27 cellular contexts compared by ENCODE assay signal in genomic region chr12:57388425-57388824, GRCh38. TPM values are rescaled to one million over a fixed set of nuclear protein-coding genes. Genes with fewer than 3 reads are reported as not detected.
DNase-seq lines count a peak whose midpoint lies in the region; ATAC-seq, FAIRE-seq and TF ChIP-seq lines count a peak whose summit lies in the region.
"Had no signal": no experiment of that assay in that cellular context is flagged by ENCODE, and none has a peak within 500 bp of the region (broad histone marks: within the 10 kb centered on the region; RNA-seq: fewer than 3 reads in every experiment).

No MANE protein-coding gene starts in this region.

- POLR2A ChIA-PET in PC-3 (lab: Charles Lee; ENCODE audit: unreplicated experiment) (no interaction called here), endothelial cell of umbilical vein (lab: Charles Lee) (no interaction called here)

- intact Hi-C loops in mammary epithelial cell (cut with micrococcal nuclease): loop anchor here (2.0 kb wide), 1 partner anchor 42 kb away; the partner anchor contains the start of gene R3HDM2
- intact Hi-C loops in breast epithelium (cut with DNase I; ENCODE audit: low total_unique reads): no loop called here
- intact Hi-C loops in PC-3 (cut with micrococcal nuclease): no loop called here
- intact Hi-C loops in endothelial cell of umbilical vein (cut with micrococcal nuclease): no loop called here

- no peak overlapping the region for H3K27ac ChIP-seq in mammary epithelial cell (ENCODE audit: insufficient read depth, low read depth, low read length)
- H3K27ac ChIP-seq in breast epithelium: no peak overlapping the region
- peak overlapping the region; percentile 79 for H3K27ac ChIP-seq in PC-3 (ENCODE audit: low read length)
- peak overlapping the region; percentile 52 for H3K27ac ChIP-seq in endothelial cell of umbilical vein (ENCODE audit: insufficient read depth, low read depth, low read length)
- H3K27ac ChIP-seq: body of pancreas, parathyroid adenoma had no signal

- in situ Hi-C loops in mammary epithelial cell (cut with MboI; ENCODE audit: low sequenced_read_pairs in 2 of 2): no loop called here

- no peak for TF ChIP-seq POLR2A in breast epithelium (IDR thresholded peaks at IDR 0.05)
- TF ChIP-seq POLR2A in endothelial cell of umbilical vein (IDR thresholded peaks at IDR 0.05; ENCODE audit: low read depth, low read length): no peak

- CTCF ChIA-PET in mammary epithelial cell (lab: Charles Lee; ENCODE audit: low non-redundant PET): no interaction called here
- CTCF ChIA-PET in PC-3 (lab: Charles Lee): interaction anchor here (0.9 to 1.4 kb wide), 2 partner anchors 71 to 79 kb away, joined by 5 to 6 read pairs; no protein-coding TSS in a partner anchor
- CTCF ChIA-PET in endothelial cell of umbilical vein (lab: Charles Lee): interaction anchor here (0.6 to 2.3 kb wide), 8 partner anchors 9 to 146 kb away, joined by 3 to 11 read pairs (median 6); no protein-coding TSS in a partner anchor

- DNase-seq in mammary epithelial cell: no peak
- no peak for DNase-seq in breast epithelium (ENCODE audit: low spot score in 2 of 2)
- no peak for DNase-seq in PC-3
- DNase-seq in endothelial cell of umbilical vein (ENCODE audit: low read depth, low spot score): no peak
- no peak for DNase-seq in NCI-H1417 treated with DMSO at 0.1 percent for 48 hours (lab: John Stamatoyannopoulos, UW)
- no peak for DNase-seq in SW480 (ENCODE audit: low spot score)
- no peak for DNase-seq in activated naive CD4-positive, alpha-beta T cell treated with anti-CD3 and anti-CD28 coated beads, Interleukin-2, amount 50 U/mL, for 16 hours
- DNase-seq: activated CD4-positive, alpha-beta T cell treated with anti-CD3 and anti-CD28 coated beads for 48 hours; activated CD8-positive, alpha-beta memory T cell treated with anti-CD3 and anti-CD28 coated beads for 24 hours; activated gamma-delta T cell treated with Interleukin-2 at 50 U/mL for 16 hours; body of pancreas; H7; head of caudate nucleus; NCI-H1105; NCI-H1930; NCI-H69; RPMI8226; stimulated activated naive B cell treated with anti-CD40 and anti-IgM and Interleukin-4, amounts not matched to agents 10 μg/mL and 1 μg/mL and 100 μg/mL, for 72 hours had no signal

- H3K9me1 ChIP-seq in endothelial cell of umbilical vein (replicated peaks; ENCODE audit: control insufficient read depth, extremely low read depth, insufficient read depth, low read length): no peaks in the 10 kb centered on the region

- H3K4me3 ChIP-seq in mammary epithelial cell (replicated peaks in 1 of 3; ENCODE audit: insufficient read depth in 1 of 3, low read depth in 2 of 3, low read length in 3 of 3) (no peak overlapping the region), breast epithelium (no peak overlapping the region), PC-3 (ENCODE audit: low read length) (no peak overlapping the region), endothelial cell of umbilical vein (replicated peaks in 1 of 3; ENCODE audit: insufficient read depth in 1 of 3, low read depth in 1 of 3, low read length in 3 of 3) (no peak overlapping the region), skeletal muscle satellite cell (ENCODE audit: low read length) (no peak overlapping the region)
- H3K4me3 ChIP-seq: body of pancreas had no signal

- H4K20me1 ChIP-seq in mammary epithelial cell (ENCODE audit: insufficient read depth, low read length) (no peaks in the 10 kb centered on the region), PC-3 (ENCODE audit: low read length) (no peaks in the 10 kb centered on the region), endothelial cell of umbilical vein (replicated peaks; ENCODE audit: control insufficient read depth, extremely low read depth, insufficient read depth, low read length) (no peaks in the 10 kb centered on the region)

- TF ChIP-seq CTCF in mammary epithelial cell (conservative IDR thresholded peaks at IDR 0.05 in 1 of 2, IDR thresholded peaks at IDR 0.05 in 1 of 2; ENCODE audit: extremely low read depth in 1 of 2, insufficient read depth in 1 of 2, low read depth in 1 of 2, low read length in 2 of 2) (no peak), breast epithelium (IDR thresholded peaks at IDR 0.05) (no peak), PC-3 (conservative IDR thresholded peaks at IDR 0.05; ENCODE audit: low read depth, low read length) (no peak), endothelial cell of umbilical vein (IDR thresholded peaks at IDR 0.05; ENCODE audit: extremely low read depth in 1 of 2, insufficient read depth in 1 of 2, low read depth in 1 of 2, low read length in 2 of 2) (no peak)

- peak overlapping the region; percentile 46 for H3K4me2 ChIP-seq in mammary epithelial cell (ENCODE audit: insufficient read depth, low read depth, low read length)
- peak overlapping the region; percentile 65 for H3K4me2 ChIP-seq in PC-3 (ENCODE audit: low read length)
- H3K4me2 ChIP-seq in endothelial cell of umbilical vein (ENCODE audit: insufficient read depth, low read length): peak overlapping the region; percentile 45
- H3K4me2 ChIP-seq in skeletal muscle satellite cell (ENCODE audit: low read length): peak overlapping the region; percentile 55

- no peaks in the 10 kb centered on the region for H3K27me3 ChIP-seq in mammary epithelial cell (ENCODE audit: insufficient read depth, low read length)
- H3K27me3 ChIP-seq in breast epithelium: no peaks in the 10 kb centered on the region
- H3K27me3 ChIP-seq in PC-3 (ENCODE audit: low read length): no peaks in the 10 kb centered on the region
- no peaks in the 10 kb centered on the region for H3K27me3 ChIP-seq in endothelial cell of umbilical vein (ENCODE audit: control insufficient read depth in 2 of 2, insufficient read depth in 2 of 2, low read length in 2 of 2)
- H3K27me3 ChIP-seq in skeletal muscle satellite cell (ENCODE audit: control insufficient read depth, insufficient read depth, low read length): no peaks in the 10 kb centered on the region
- H3K27me3 ChIP-seq: body of pancreas had no signal

- BruUV-seq in mammary epithelial cell (replicated peaks; lab: Mats Ljungman, UMichigan) (no TSS peak), PC-3 (replicated peaks; lab: Mats Ljungman, UMichigan) (no TSS peak), endothelial cell of umbilical vein (replicated peaks; lab: Mats Ljungman, UMichigan) (TSS peak; percentile 59)

- H3K9me2 ChIP-seq in PC-3 (replicated peaks; ENCODE audit: low read length): no peaks in the 10 kb centered on the region

- WGBS in mammary epithelial cell (ENCODE audit: low coverage, missing lambda C conversion rate): 99% methylated on average over 5 of the region's 5 CpGs

- no peak for FAIRE-seq in endothelial cell of umbilical vein (lab: Jason Lieb, UNC)
- FAIRE-seq: urothelium cell line had no signal

- H3K9ac ChIP-seq in mammary epithelial cell (ENCODE audit: insufficient read depth, low read length): no peak overlapping the region
- H3K9ac ChIP-seq in PC-3 (ENCODE audit: low read length): no peak overlapping the region
- H3K9ac ChIP-seq in endothelial cell of umbilical vein (replicated peaks; ENCODE audit: extremely low read depth, insufficient read depth, low read length): no peak overlapping the region
- peak overlapping the region; percentile 42 for H3K9ac ChIP-seq in skeletal muscle satellite cell (ENCODE audit: low read depth, low read length)
- H3K9ac ChIP-seq: parathyroid adenoma had no signal

- H3F3A ChIP-seq in PC-3 (ENCODE audit: low read length, unreplicated experiment): peaks cover 9% of the 10 kb centered on the region

- H3K9me3 ChIP-seq in mammary epithelial cell (replicated peaks; ENCODE audit: insufficient read depth, low read length) (no peaks in the 10 kb centered on the region), breast epithelium (no peaks in the 10 kb centered on the region), PC-3 (ENCODE audit: low read length) (no peaks in the 10 kb centered on the region), endothelial cell of umbilical vein (replicated peaks; ENCODE audit: control insufficient read depth, insufficient read depth, low read length) (no peaks in the 10 kb centered on the region), skeletal muscle satellite cell (replicated peaks; ENCODE audit: low read length) (no peaks in the 10 kb centered on the region)
- H3K9me3 ChIP-seq: body of pancreas had no signal

- dilution Hi-C loops in mammary epithelial cell (cut with HindIII; ENCODE audit: low sequenced_read_pairs): no loop called here
- dilution Hi-C loops in endothelial cell of umbilical vein (cut with MboI; ENCODE audit: extremely low pct_ligation_motif_present, low sequenced_read_pairs): no loop called here

- H3K4me1 ChIP-seq in mammary epithelial cell (ENCODE audit: insufficient read depth, low read length) (peaks cover 22% of the 10 kb centered on the region), breast epithelium (no peaks in the 10 kb centered on the region), PC-3 (ENCODE audit: insufficient read depth, low read length) (peaks cover 27% of the 10 kb centered on the region), endothelial cell of umbilical vein (ENCODE audit: control insufficient read depth, extremely low read depth, insufficient read depth, low read length) (peaks cover 22% of the 10 kb centered on the region), skeletal muscle satellite cell (ENCODE audit: control insufficient read depth, insufficient read depth, low read length) (peaks cover 25% of the 10 kb centered on the region)
- H3K4me1 ChIP-seq: body of pancreas, parathyroid adenoma had no signal

- no peak overlapping the region for H2AFZ ChIP-seq in mammary epithelial cell (ENCODE audit: low read depth, low read length)
- H2AFZ ChIP-seq in PC-3 (ENCODE audit: low read length): no peak overlapping the region
- no peak overlapping the region for H2AFZ ChIP-seq in endothelial cell of umbilical vein (ENCODE audit: low read depth, low read length)
- H2AFZ ChIP-seq: parathyroid adenoma had no signal

- H3K36me3 ChIP-seq in mammary epithelial cell (ENCODE audit: insufficient read depth, low read length): no peaks in the 10 kb centered on the region
- no peaks in the 10 kb centered on the region for H3K36me3 ChIP-seq in breast epithelium
- H3K36me3 ChIP-seq in PC-3 (ENCODE audit: low read depth, low read length): no peaks in the 10 kb centered on the region
- H3K36me3 ChIP-seq in endothelial cell of umbilical vein (ENCODE audit: control insufficient read depth in 2 of 2, extremely low read depth in 1 of 2, insufficient read depth in 2 of 2, low read length in 2 of 2): no peaks in the 10 kb centered on the region
- H3K36me3 ChIP-seq in skeletal muscle satellite cell (ENCODE audit: insufficient read depth, low read length): peaks cover 2% of the 10 kb centered on the region

- ATAC-seq in PC-3: no peak
- ATAC-seq: body of pancreas; sciatic nerve; stimulated activated naive B cell treated with anti-CD40 and anti-IgM and Interleukin-4, amounts not matched to agents 10 μg/mL and 1 μg/mL and 100 μg/mL, for 72 hours had no signal

- H3K79me2 ChIP-seq in mammary epithelial cell (ENCODE audit: insufficient read depth, low read length): peaks cover 7% of the 10 kb centered on the region
- H3K79me2 ChIP-seq in PC-3 (ENCODE audit: low read length): no peaks in the 10 kb centered on the region
- no peaks in the 10 kb centered on the region for H3K79me2 ChIP-seq in endothelial cell of umbilical vein (ENCODE audit: control insufficient read depth, insufficient read depth, low read length)

RNA-seq across cellular contexts. Expression of gene R3HDM2, which starts 42.4 kb away (rescaled TPM):
- total RNA-seq in mammary epithelial cell (10 to 100 TPM; 16.3 to 44.7 TPM), breast epithelium (10 to 100 TPM; 31.6 to 43.0 (median 35.7) TPM), PC-3 (2014; rRNA removed) (14.0 and 15.7 TPM in 2 replicates), endothelial cell of umbilical vein (31.3 and 36.6 TPM in 2 replicates)
- polyA plus RNA-seq in mammary epithelial cell (10.8 TPM), endothelial cell of umbilical vein (26.1 and 28.0 TPM in 2 replicates)
- polyA minus RNA-seq in mammary epithelial cell (36.9 TPM), endothelial cell of umbilical vein (17.5 and 26.7 TPM in 2 replicates)
- 16.4 and 16.5 TPM in 2 replicates for polyA plus RNA-seq in endothelial cell of umbilical vein (2011; cell fraction: cytosol; rRNA removed)
- polyA plus RNA-seq in endothelial cell of umbilical vein (2011; cell fraction: nucleus; rRNA removed): 29.0 and 36.6 TPM in 2 replicates
- polyA plus RNA-seq in endothelial cell of umbilical vein (2012): 17.8 and 22.1 TPM in 2 replicates
- polyA minus RNA-seq in endothelial cell of umbilical vein (2011; cell fraction: cytosol; rRNA and poly(A)+ RNA removed): 3.9 TPM
- polyA minus RNA-seq in endothelial cell of umbilical vein (2011; cell fraction: nucleus; rRNA and poly(A)+ RNA removed): 11.1 and 13.8 TPM in 2 replicates
- total RNA-seq in skeletal muscle satellite cell (2012; rRNA removed): 9.0 and 11.9 TPM in 2 replicates

RNA-seq across cellular contexts. Expression of gene INHBC, which starts 46.2 kb away (rescaled TPM):
- total RNA-seq in mammary epithelial cell: under 1 TPM in 1 of 2 donors, not detected in 1; 0.14 TPM
- 0.03 TPM for polyA plus RNA-seq in mammary epithelial cell
- not detected for polyA minus RNA-seq in mammary epithelial cell
- total RNA-seq in breast epithelium: not detected
- not detected in 2 replicates for total RNA-seq in PC-3 (2014; rRNA removed)
- not detected in 2 replicates for total RNA-seq in endothelial cell of umbilical vein
- polyA plus RNA-seq in endothelial cell of umbilical vein: 0.08 TPM in 1 of 2 replicates, not detected in the other
- polyA plus RNA-seq in endothelial cell of umbilical vein (2011; cell fraction: cytosol; rRNA removed): not detected in 2 replicates
- polyA plus RNA-seq in endothelial cell of umbilical vein (2011; cell fraction: nucleus; rRNA removed): not detected in 2 replicates
- not detected in 2 replicates for polyA plus RNA-seq in endothelial cell of umbilical vein (2012)
- not detected in 2 replicates for polyA minus RNA-seq in endothelial cell of umbilical vein
- not detected for polyA minus RNA-seq in endothelial cell of umbilical vein (2011; cell fraction: cytosol; rRNA and poly(A)+ RNA removed)
- polyA minus RNA-seq in endothelial cell of umbilical vein (2011; cell fraction: nucleus; rRNA and poly(A)+ RNA removed): 0.29 TPM in 1 of 2 replicates, not detected in the other
- total RNA-seq in skeletal muscle satellite cell (2012; rRNA removed): not detected in 2 replicates
- total RNA-seq: A172, body of pancreas, H7, lung microvascular endothelial cell, neural crest cell, sciatic nerve, temporal lobe had no signal
- polyA plus RNA-seq: IgD-negative memory B cell had no signal

Comparison
In these comparisons a context has a peak if more than half of its experiments do, and no peak if none do; other contexts are left out.
1. H3K27ac ChIP-seq: peak in PC-3 (single experiment) and endothelial cell of umbilical vein (single experiment); none in mammary epithelial cell (single experiment) and breast epithelium (0 of 2).
2. Peak in every context shown above with its lines, with median percentiles within 50 percentile points of each other: H3K4me2 ChIP-seq.